Comparison of ENCODE assay signal across 16 cellular contexts in genomic region chr11:34034053-34034452, GRCh38.
"Had no signal": no experiment of that assay in that cellular context is flagged by ENCODE, and none has a peak within 500 bp of the region (broad histone marks: within the 10 kb centered on the region; RNA-seq: fewer than 3 reads in every experiment).

No MANE protein-coding gene starts in this region.

- H3K9me3 ChIP-seq: right atrium auricular region, sigmoid colon, thyroid gland, upper lobe of left lung, uterus had no signal

- ATAC-seq: left lobe of liver, natural killer cell had no signal

- DNase-seq: erythroblast; foreskin melanocyte; head of caudate nucleus; hippocampal formation; kidney glomerular epithelial cell; natural killer cell; sigmoid colon; stimulated activated CD4-positive, alpha-beta T cell treated with anti-CD3 and anti-CD28 coated beads, Interleukin-12 subunit alpha, Interleukin-12 subunit beta, amount 100 ng/mL, for 4 hours; stimulated activated naive CD4-positive, alpha-beta T cell treated with Interleukin-2 at 50 U/mL for 16 hours; thyroid gland; upper lobe of left lung; uterus had no signal

- H3K4me1 Mint-ChIP-seq: natural killer cell, neural crest cell had no signal

- H3K4me3 ChIP-seq: right atrium auricular region, sigmoid colon, skin epidermis, thyroid gland, upper lobe of left lung, uterus had no signal

- H3K27me3 ChIP-seq: right atrium auricular region, sigmoid colon, thyroid gland, upper lobe of left lung, uterus had no signal

- H3K27ac ChIP-seq: right atrium auricular region, sigmoid colon, skin epidermis, thyroid gland, upper lobe of left lung, uterus had no signal

- H3K36me3 ChIP-seq: right atrium auricular region, sigmoid colon, thyroid gland, upper lobe of left lung, uterus had no signal

- H3K27ac Mint-ChIP-seq: natural killer cell had no signal

- H3K4me3 Mint-ChIP-seq: natural killer cell, neural crest cell had no signal

- H3K36me3 Mint-ChIP-seq: natural killer cell had no signal

- H3K9me3 Mint-ChIP-seq: natural killer cell, neural crest cell had no signal

- H3K4me1 ChIP-seq: right atrium auricular region, sigmoid colon, thyroid gland, upper lobe of left lung, uterus had no signal
